28 cellular contexts compared by ENCODE assay signal in genomic region chr15:40349163-40349562, GRCh38. TPM values are rescaled to one million over a fixed set of nuclear protein-coding genes. Genes with fewer than 3 reads are reported as not detected.
"Had no signal": no experiment of that assay in that cellular context is flagged by ENCODE, and none has a peak within 500 bp of the region (broad histone marks: within the 10 kb centered on the region; RNA-seq: fewer than 3 reads in every experiment).

No MANE protein-coding gene starts in this region.

- H3K4me1 Mint-ChIP-seq: activated CD4-positive, alpha-beta T cell treated with anti-CD3 and anti-CD28 coated beads, Interleukin-2, amount 10 ng/mL, durations not matched to agents 7 days and 5 days; activated naive CD4-positive, alpha-beta T cell treated with anti-CD3 and anti-CD28 coated beads, Interleukin-2, amount 50 U/mL, for 24 hours had no signal

- H3K27ac Mint-ChIP-seq: activated CD4-positive, alpha-beta T cell treated with anti-CD3 and anti-CD28 coated beads, Interleukin-2, amount 10 ng/mL, durations not matched to agents 7 days and 5 days; activated CD8-positive, alpha-beta T cell treated with anti-CD3 and anti-CD28 coated beads for 36 hours; activated naive CD4-positive, alpha-beta T cell treated with anti-CD3 and anti-CD28 coated beads, Interleukin-2, amount 50 U/mL, for 24 hours; activated T-helper 1 cell treated with anti-CD3 and anti-CD28 coated beads, Interleukin-12 subunit alpha, Interleukin-12 subunit beta, Interleukin-2, Interleukin-4 antibody, amounts not matched to agents 30 ng/mL and 10 ng/mL and 1 ng/mL, durations not matched to agents 14 hours and 24 hours and 36 hours; neural progenitor cell had no signal

- FAIRE-seq: frontal cortex had no signal

- H3K36me3 ChIP-seq: cardiac muscle cell, esophagus muscularis mucosa, neural progenitor cell, spleen, thyroid gland had no signal

- H3K36me3 Mint-ChIP-seq: activated naive CD4-positive, alpha-beta T cell treated with anti-CD3 and anti-CD28 coated beads, Interleukin-2, amount 50 U/mL, for 24 hours; naive thymus-derived CD8-positive, alpha-beta T cell; neural progenitor cell had no signal

- H3K9me3 Mint-ChIP-seq: activated CD4-positive, alpha-beta T cell treated with anti-CD3 and anti-CD28 coated beads, Interleukin-2, amount 10 ng/mL, durations not matched to agents 7 days and 5 days; activated CD8-positive, alpha-beta T cell treated with anti-CD3 and anti-CD28 coated beads for 36 hours; activated naive CD4-positive, alpha-beta T cell treated with anti-CD3 and anti-CD28 coated beads, Interleukin-2, amount 50 U/mL, for 24 hours; activated T-helper 1 cell treated with anti-CD3 and anti-CD28 coated beads, Interleukin-12 subunit alpha, Interleukin-12 subunit beta, Interleukin-2, Interleukin-4 antibody, amounts not matched to agents 30 ng/mL and 10 ng/mL and 1 ng/mL, durations not matched to agents 14 hours and 24 hours and 36 hours; naive thymus-derived CD8-positive, alpha-beta T cell; neural progenitor cell had no signal

- H3K9me3 ChIP-seq: body of pancreas, esophagus muscularis mucosa, spleen, thyroid gland had no signal

- H3K4me3 Mint-ChIP-seq: activated CD4-positive, alpha-beta T cell treated with anti-CD3 and anti-CD28 coated beads, Interleukin-2, amount 10 ng/mL, durations not matched to agents 7 days and 5 days; activated CD8-positive, alpha-beta T cell treated with anti-CD3 and anti-CD28 coated beads for 36 hours; activated naive CD4-positive, alpha-beta T cell treated with anti-CD3 and anti-CD28 coated beads, Interleukin-2, amount 50 U/mL, for 24 hours; activated T-helper 1 cell treated with anti-CD3 and anti-CD28 coated beads, Interleukin-12 subunit alpha, Interleukin-12 subunit beta, Interleukin-2, Interleukin-4 antibody, amounts not matched to agents 30 ng/mL and 10 ng/mL and 1 ng/mL, durations not matched to agents 14 hours and 24 hours and 36 hours; naive thymus-derived CD8-positive, alpha-beta T cell; neural progenitor cell had no signal

- H3K4me3 ChIP-seq: body of pancreas, cardiac muscle cell, esophagus muscularis mucosa, neural progenitor cell, spleen, thyroid gland had no signal

- H3K27me3 ChIP-seq: body of pancreas, cardiac muscle cell, esophagus muscularis mucosa, neural progenitor cell, thyroid gland had no signal

- H3K27me3 Mint-ChIP-seq: activated CD8-positive, alpha-beta T cell treated with anti-CD3 and anti-CD28 coated beads for 36 hours; activated naive CD4-positive, alpha-beta T cell treated with anti-CD3 and anti-CD28 coated beads, Interleukin-2, amount 50 U/mL, for 24 hours had no signal

- DNase-seq: activated CD4-positive, alpha-beta T cell treated with anti-CD3 and anti-CD28 coated beads, Interleukin-2, amount 10 ng/mL, durations not matched to agents 7 days and 5 days; activated CD8-positive, alpha-beta T cell treated with anti-CD3 and anti-CD28 coated beads for 36 hours; activated gamma-delta T cell treated with Interleukin-2 at 50 U/mL for 16 hours; anterior cingulate cortex; body of pancreas; hypothalamus; mesenchymal stem cell; naive thymus-derived CD8-positive, alpha-beta T cell; retina; spleen; stimulated activated CD4-positive, alpha-beta T cell treated with anti-CD3 and anti-CD28 coated beads, Interleukin-4, amount 100 ng/mL, for 24 hours; stimulated activated naive CD8-positive, alpha-beta T cell treated with anti-CD3 and anti-CD28 coated beads, Interleukin-15, Interleukin-2, amounts not matched to agents 100 U/mL and 50 U/mL, for 24 hours; substantia nigra; thyroid gland had no signal

- H3K27ac ChIP-seq: body of pancreas, cardiac muscle cell, esophagus muscularis mucosa, neural progenitor cell, spleen, thyroid gland had no signal

- ATAC-seq: activated CD8-positive, alpha-beta T cell treated with anti-CD3 and anti-CD28 coated beads for 36 hours; body of pancreas; naive thymus-derived CD8-positive, alpha-beta T cell; stimulated activated naive CD8-positive, alpha-beta T cell treated with anti-CD3 and anti-CD28 coated beads, Interleukin-15, Interleukin-2, amounts not matched to agents 100 U/mL and 50 U/mL, for 24 hours had no signal

RNA-seq across cellular contexts. Expression of gene PHGR1, which starts 1.7 kb away (rescaled TPM):
- total RNA-seq: activated CD4-positive, alpha-beta T cell treated with anti-CD3 and anti-CD28 coated beads, Interleukin-2, amount 10 ng/mL, durations not matched to agents 7 days and 5 days; activated CD8-positive, alpha-beta T cell treated with anti-CD3 and anti-CD28 coated beads for 36 hours; activated T-helper 1 cell treated with anti-CD3 and anti-CD28 coated beads, Interleukin-12 subunit alpha, Interleukin-12 subunit beta, Interleukin-2, Interleukin-4 antibody, amounts not matched to agents 30 ng/mL and 10 ng/mL and 1 ng/mL, durations not matched to agents 14 hours and 24 hours and 36 hours; body of pancreas; cardiac muscle cell; cerebellum; dermis microvascular lymphatic vessel endothelial cell; frontal cortex; mononuclear cell; naive thymus-derived CD8-positive, alpha-beta T cell; osteoblast; posterior vena cava; spleen; T-helper 2 cell treated with Interferon-gamma antibody and Interleukin-4, amounts not matched to agents 100 ng/mL and 5 ng/mL, for 36 hours; thyroid gland; urinary bladder had no signal
- polyA plus RNA-seq: cardiac muscle cell; liver; naive thymus-derived CD8-positive, alpha-beta T cell had no signal
